10 cellular contexts compared by ENCODE assay signal in genomic region chr21:43854773-43855633, GRCh38. TPM values are rescaled to one million over a fixed set of nuclear protein-coding genes. Genes with fewer than 3 reads are reported as not detected.
A peak's percentile ranks its signal among the peaks of the same experiment; 100 is the strongest.
DNase-seq lines count a peak whose midpoint lies in the region; ATAC-seq, FAIRE-seq and TF ChIP-seq lines count a peak whose summit lies in the region.
"Had no signal": no experiment of that assay in that cellular context is flagged by ENCODE, and none has a peak within 500 bp of the region (broad histone marks: within the 10 kb centered on the region; RNA-seq: fewer than 3 reads in every experiment).

No MANE protein-coding gene starts in this region.

- H3K4me1 ChIP-seq in GM12878 (ENCODE audit: control insufficient read depth, insufficient read depth, low read length) (peaks cover 15% of the 10 kb centered on the region), endodermal cell (ENCODE audit: control insufficient read depth, insufficient read depth, low read length) (no peaks in the 10 kb centered on the region)

- peak overlapping the region; percentile 3 for H2AFZ ChIP-seq in GM12878 (ENCODE audit: control insufficient read depth, low read depth, low read length)

- no peak overlapping the region for H3K4me3 Mint-ChIP-seq in CD4-positive, alpha-beta T cell
- H3K4me3 Mint-ChIP-seq in mesothelial cell of epicardium = no peak overlapping the region
- no peak overlapping the region for H3K4me3 Mint-ChIP-seq in endodermal cell

- POLR2A ChIA-PET in CD4-positive, alpha-beta T cell (lab: Charles Lee) = no interaction called here
- POLR2A ChIA-PET in GM12878 (lab: Charles Lee) = interaction anchor here (1.3 kb wide), 1 partner anchor 10 kb away, joined by 4 read pairs; no protein-coding TSS in a partner anchor

- intact Hi-C loops in CD4-positive, alpha-beta T cell (cut with DNase I, micrococcal nuclease) = no loop called here
- intact Hi-C loops in GM12878 (cut with micrococcal nuclease; ENCODE audit: unreplicated experiment) = no loop called here

- peak; percentile 21 for ATAC-seq in CD4-positive, alpha-beta T cell (ENCODE audit: poor library complexity)
- peak; percentile 96 for ATAC-seq in GM12878
- no peak for ATAC-seq in esophagus mucosa

- H3K4me2 ChIP-seq in GM12878 (ENCODE audit: control insufficient read depth, insufficient read depth) = peak overlapping the region; percentile 35

- SMC1A ChIA-PET in GM12878 (lab: Charles Lee; ENCODE audit: uncharacterized antibody, unreplicated experiment) = interaction anchor here (0.9 kb wide), 1 partner anchor 159 kb away, joined by 4 read pairs; no protein-coding TSS in a partner anchor

- peak; percentile 49 for TF ChIP-seq POLR2A in GM19099 (IDR thresholded peaks at IDR 0.05; ENCODE audit: extremely low read depth, insufficient read length, low read depth)
- no peak for TF ChIP-seq POLR2A in GM12878 (IDR thresholded peaks at IDR 0.05; ENCODE audit: low read depth, low read length)

- no peak for TF ChIP-seq RAD21 in GM12878 (IDR thresholded peaks at IDR 0.05; ENCODE audit: insufficient read depth, low read depth, low read length)

- no peak overlapping the region for H3K27ac ChIP-seq in CD4-positive, alpha-beta T cell (ENCODE audit: low read depth, low read length)
- peak overlapping the region; percentile 4; the same call in 1 of the 2 replicates for H3K27ac ChIP-seq in GM12878 (ENCODE audit: control insufficient read depth, insufficient read depth)
- no peak overlapping the region for H3K27ac ChIP-seq in endodermal cell (ENCODE audit: low read depth, low read length)

- H3K9me3 ChIP-seq in CD4-positive, alpha-beta T cell (ENCODE audit: control insufficient read depth, low read length) = no peaks in the 10 kb centered on the region
- H3K9me3 ChIP-seq in GM12878 (replicated peaks; ENCODE audit: control insufficient read depth, insufficient read depth, low read length) (peaks cover 6% of the 10 kb centered on the region; the same call in 2 of the 3 replicates), endodermal cell (ENCODE audit: control insufficient read depth, low read length) (peaks cover 5% of the 10 kb centered on the region)

- H3K27ac Mint-ChIP-seq in CD4-positive, alpha-beta T cell = no peak overlapping the region
- no peak overlapping the region for H3K27ac Mint-ChIP-seq in mesothelial cell of epicardium
- H3K27ac Mint-ChIP-seq in endodermal cell = no peak overlapping the region

- H3K27me3 Mint-ChIP-seq in CD4-positive, alpha-beta T cell = peaks cover 9% of the 10 kb centered on the region
- H3K27me3 Mint-ChIP-seq in mesothelial cell of epicardium (ENCODE audit: low read depth) (no peaks in the 10 kb centered on the region), endodermal cell (ENCODE audit: insufficient read depth) (no peaks in the 10 kb centered on the region)

- H3K9ac ChIP-seq in GM12878 (ENCODE audit: control insufficient read depth, insufficient read depth, low read length) (peak overlapping the region; percentile 12; the same call in 1 of the 2 replicates), endodermal cell (ENCODE audit: extremely low read depth, low read length, poor library complexity, severe bottlenecking) (no peak overlapping the region)

- H3K36me3 ChIP-seq in GM12878 (ENCODE audit: control insufficient read depth in 2 of 2, insufficient read depth in 2 of 2, low read length in 1 of 2) (no peaks in the 10 kb centered on the region), endodermal cell (ENCODE audit: control insufficient read depth, insufficient read depth, low read length) (no peaks in the 10 kb centered on the region)

- no peaks in the 10 kb centered on the region for H3K36me3 Mint-ChIP-seq in CD4-positive, alpha-beta T cell (ENCODE audit: low read depth)
- H3K36me3 Mint-ChIP-seq in mesothelial cell of epicardium = no peaks in the 10 kb centered on the region
- no peaks in the 10 kb centered on the region for H3K36me3 Mint-ChIP-seq in endodermal cell (ENCODE audit: low read depth)

- no peaks in the 10 kb centered on the region for H3K9me3 Mint-ChIP-seq in CD4-positive, alpha-beta T cell
- H3K9me3 Mint-ChIP-seq in mesothelial cell of epicardium = peaks cover 3% of the 10 kb centered on the region
- peaks cover 7% of the 10 kb centered on the region for H3K9me3 Mint-ChIP-seq in endodermal cell

- in situ Hi-C loops in KBM-7 (cut with MboI; ENCODE audit: low pct_unique_long_range_greater_than_20kb, low sequenced_read_pairs) = no loop called here
- in situ Hi-C loops in GM12878 (cut with MboI) = no loop called here

- no peaks in the 10 kb centered on the region for H3K79me2 ChIP-seq in GM12878 (ENCODE audit: control insufficient read depth, insufficient read depth, low read length)

- TF ChIP-seq CTCF in CD4-positive, alpha-beta T cell (IDR thresholded peaks at IDR 0.05) = no peak
- no peak for TF ChIP-seq CTCF in GM12878 (IDR thresholded peaks at IDR 0.05 in 2 of 3, conservative IDR thresholded peaks at IDR 0.05 in 1 of 3; ENCODE audit: control insufficient read depth in 2 of 3, extremely low read depth in 1 of 3, insufficient read depth in 1 of 3, low read depth in 3 of 3, low read length in 3 of 3)
- TF ChIP-seq CTCF in mesothelial cell of epicardium (IDR thresholded peaks at IDR 0.05; ENCODE audit: unreplicated experiment) = no peak
- TF ChIP-seq CTCF in endodermal cell (conservative IDR thresholded peaks at IDR 0.05) = no peak

- RAD21 ChIA-PET in GM12878 (lab: Charles Lee; ENCODE audit: unreplicated experiment) = interaction anchor here (0.8 to 1.4 kb wide), 3 partner anchors 9 to 50 kb away, joined by 3 to 4 read pairs (median 3); no protein-coding TSS in a partner anchor

- H3K4me1 Mint-ChIP-seq in CD4-positive, alpha-beta T cell (ENCODE audit: low read depth) = no peaks in the 10 kb centered on the region
- no peaks in the 10 kb centered on the region for H3K4me1 Mint-ChIP-seq in mesothelial cell of epicardium
- H3K4me1 Mint-ChIP-seq in endodermal cell = peaks cover 10% of the 10 kb centered on the region

- no peak for DNase-seq in CD4-positive, alpha-beta T cell
- DNase-seq in KBM-7 (peak; percentile 78), GM12878 (ENCODE audit: low read depth, low spot score) (peak; percentile 67), HTR-8/SVneo (ENCODE audit: insufficient read length, low spot score) (no peak), mesothelial cell of epicardium (ENCODE audit: low spot score in 2 of 2, unreplicated experiment in 2 of 2) (no peak), endodermal cell (no peak)
- DNase-seq: activated effector memory CD4-positive, alpha-beta T cell treated with Interleukin-2 at 50 U/mL for 16 hours; NCI-H1048 had no signal

- BruUV-seq in GM12878 (replicated peaks; lab: Mats Ljungman, UMichigan) = no TSS peak

- 5% methylated on average over 25 of the region's 26 CpGs for WGBS in GM12878 (ENCODE audit: insufficient coverage, insufficient replicate concordance, low lambda C conversion rate, missing lambda C conversion rate)
- WGBS in endodermal cell (ENCODE audit: insufficient coverage in 1 of 2, insufficient read length in 1 of 2), 2 experiments = 86 to 93% methylated on average over 18 to 26 of the region's 26 CpGs

- peak in 1 of 2 experiments; percentile 55; a peak in 1 of 4 replicates for TF ChIP-seq EP300 in GM12878 (IDR thresholded peaks at IDR 0.05; ENCODE audit: borderline replicate concordance in 1 of 2, control insufficient read depth in 1 of 2, low read depth in 2 of 2, low read length in 2 of 2)

- CTCF ChIA-PET in CD4-positive, alpha-beta T cell (lab: Charles Lee) = interaction anchor here (0.7 kb wide), 1 partner anchor 181 kb away, joined by 5 read pairs; no protein-coding TSS in a partner anchor
- CTCF ChIA-PET in GM12878 (lab: Yijun Ruan, JAX) = no interaction called here

- H3K4me3 ChIP-seq in GM12878 (peak overlapping the region; percentile 29; the same call in 1 of the 2 replicates), endodermal cell (ENCODE audit: low read length) (no peak overlapping the region)

- no peaks in the 10 kb centered on the region for H4K20me1 ChIP-seq in GM12878 (ENCODE audit: control insufficient read depth, insufficient read depth)

- no peaks in the 10 kb centered on the region for H3K27me3 ChIP-seq in CD4-positive, alpha-beta T cell (ENCODE audit: control insufficient read depth, insufficient read depth, low read length)
- H3K27me3 ChIP-seq in GM12878 (replicated peaks in 1 of 2; ENCODE audit: control insufficient read depth in 2 of 2, insufficient read depth in 2 of 2, low read length in 1 of 2) (no peaks in the 10 kb centered on the region), endodermal cell (ENCODE audit: control insufficient read depth, insufficient read depth, low read length, poor library complexity, severe bottlenecking) (no peaks in the 10 kb centered on the region)

- FAIRE-seq in GM12878 (lab: Jason Lieb, UNC) = peak; percentile 87
- FAIRE-seq in HTR-8/SVneo (lab: Jason Lieb, UNC) = no peak

TF ChIP-seq in GM12878, 131 proteins besides CTCF, POLR2A, EP300 and RAD21 (continues in another document):
- peak; percentile 59 to 81; a peak in 3 of 4 replicates for TF ChIP-seq BHLHE40 (IDR thresholded peaks at IDR 0.05; ENCODE audit: borderline replicate concordance in 1 of 2, low read depth in 2 of 2, low read length in 1 of 2)
- 0 out of 2 replicates have a peak, but pooled peaks have one; percentile 21 for TF ChIP-seq TAF1 (IDR thresholded peaks at IDR 0.05; ENCODE audit: borderline replicate concordance, low read depth, low read length)
- TF ChIP-seq GABPA (IDR thresholded peaks at IDR 0.05; ENCODE audit: low read depth) = no peak

RNA-seq across cellular contexts. Expression of gene AGPAT3, which starts 10.0 kb away (rescaled TPM):
- total RNA-seq in CD4-positive, alpha-beta T cell = 10 to 100 TPM; 40.8 to 43.4 TPM
- total RNA-seq in GM12878 (2013; cell fraction: nucleolus; rRNA removed) = 212 and 233 TPM in 2 replicates
- 46.9 and 47.8 TPM in 2 replicates for total RNA-seq in GM12878 (2014; rRNA removed)
- 26.1 and 28.2 TPM in 2 replicates for total RNA-seq in GM12878 (2014; rRNA removed; fragmentation: Illumina TruSeq; extraction: Trizol)
- 89.5 and 110 TPM in 2 replicates for total RNA-seq in GM12878 (2021)
- 17.3 TPM for polyA plus RNA-seq in GM12878 (2011; ENCODE audit: low read depth)
- polyA plus RNA-seq in GM12878 (2011; rRNA removed) = 27.6 and 47.8 TPM in 2 replicates
- 59.2 and 60.5 TPM in 2 replicates for polyA plus RNA-seq in GM12878 (2011; cell fraction: cytosol; rRNA removed)
- 80.2 and 83.8 TPM in 2 replicates for polyA plus RNA-seq in GM12878 (2011; cell fraction: nucleus; rRNA removed)
- polyA plus RNA-seq in GM12878 (2012) = 36.8 and 49.6 TPM in 2 replicates
- polyA plus RNA-seq in GM12878 (2014; fragmentation: Illumina TruSeq; extraction: Trizol) = 19.0 and 28.7 TPM in 2 replicates
- 1 to 10 TPM; 1.2 to 3.7 TPM for polyA plus RNA-seq in GM12878 (2014; fragmentation: Nextera tagmentation; extraction: Ambion mirVana)
- polyA plus RNA-seq in GM12878 (2014; rRNA removed) = 50.0 and 53.6 TPM in 2 replicates
- polyA plus RNA-seq in GM12878 (2016; fragmentation: Nextera tagmentation; extraction: Ambion mirVana) = 10 to 100 TPM; 17.5 to 33.0 TPM
- 62.2 and 76.5 TPM in 2 replicates for polyA minus RNA-seq in GM12878 (2011; rRNA and poly(A)+ RNA removed)
- polyA minus RNA-seq in GM12878 (2011; cell fraction: cytosol; rRNA and poly(A)+ RNA removed) = 24.3 and 30.6 TPM in 2 replicates
- polyA minus RNA-seq in GM12878 (2011; cell fraction: nucleus; rRNA and poly(A)+ RNA removed) = 23.3 and 43.3 TPM in 2 replicates
- total RNA-seq in mesothelial cell of epicardium = 69.6 to 71.0 TPM (median 71.0 TPM) in 3 replicates
- total RNA-seq in esophagus mucosa = 49.1 TPM
- total RNA-seq in endodermal cell = 10 to 100 TPM; 44.0 to 74.4 TPM
- polyA plus RNA-seq in endodermal cell (2013, experiment 1 of 2) = 22.2 TPM
- polyA plus RNA-seq in endodermal cell (2013, experiment 2 of 2) = 21.4 TPM

Comparison
In these comparisons a context has a peak if more than half of its experiments do, and no peak if none do; other contexts are left out.
1. DNase-seq: peak in KBM-7 (single experiment) and GM12878 (single experiment); none in CD4-positive, alpha-beta T cell (0 of 10), HTR-8/SVneo (single experiment), mesothelial cell of epicardium (0 of 2) and endodermal cell (single experiment).